ENCODE assay signal across 9 cellular contexts in the genomic region with DNA sequence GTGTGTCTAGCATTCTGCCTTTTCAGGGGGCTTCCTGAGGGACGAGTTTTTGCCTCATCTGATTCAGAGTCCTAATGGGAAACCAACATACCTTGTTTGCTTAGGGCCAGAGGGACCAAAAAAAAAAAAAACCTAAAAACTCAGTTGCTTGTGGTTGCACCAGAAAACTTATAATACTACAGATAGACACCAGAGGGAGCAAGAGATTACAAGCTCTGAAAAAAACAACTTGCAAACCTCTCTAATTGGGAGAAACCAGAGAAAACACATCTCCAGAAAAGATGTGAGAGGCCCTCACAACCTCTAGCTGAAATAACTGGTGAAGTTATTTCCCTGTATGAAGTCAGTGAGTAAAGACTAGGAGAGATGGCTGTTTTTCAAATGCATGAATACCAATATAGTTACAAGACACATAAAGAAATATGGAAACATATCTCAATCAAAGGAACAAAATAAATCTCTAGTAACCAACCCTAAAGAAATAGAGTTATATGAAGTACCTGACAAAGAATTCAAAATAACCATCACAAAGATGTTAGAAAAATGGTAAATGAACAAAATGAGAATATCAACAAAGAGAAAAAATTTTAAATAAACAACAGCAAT.
DNase-seq lines count a peak whose midpoint lies in the region; ATAC-seq and TF ChIP-seq lines count a peak whose summit lies in the region.
"Had no signal": no experiment of that assay in that cellular context is flagged by ENCODE, and none has a peak within 500 bp of the region (broad histone marks: within the 10 kb centered on the region; RNA-seq: fewer than 3 reads in every experiment).

No MANE protein-coding gene starts in this region.

- H3K27me3 ChIP-seq in brain microvascular endothelial cell (replicated peaks) = no peaks in the 10 kb centered on the region
- H3K27me3 ChIP-seq: BLaER1 had no signal

- no peaks in the 10 kb centered on the region for H3K36me3 ChIP-seq in brain microvascular endothelial cell (replicated peaks)
- H3K36me3 ChIP-seq in mucosa of descending colon (ENCODE audit: low read depth) = no peaks in the 10 kb centered on the region
- H3K36me3 ChIP-seq: BLaER1 had no signal

- ATAC-seq in mucosa of descending colon (peak; percentile 38), HG03097 (IDR thresholded peaks at IDR 0.05; ENCODE audit: low FRiP score, unreplicated experiment) (no peak)

- no peaks in the 10 kb centered on the region for H3K9me3 ChIP-seq in mucosa of descending colon

- TF ChIP-seq CTCF in brain microvascular endothelial cell (IDR thresholded peaks at IDR 0.05; ENCODE audit: low read depth, low read length, missing control alignments) (peak; percentile 55), mucosa of descending colon (IDR thresholded peaks at IDR 0.05) (no peak)

- DNase-seq in NCI-H1092 treated with DMSO at 0.1 percent for 48 hours (lab: John Stamatoyannopoulos, UW) (peak; percentile 20), NCI-H1092 (lab: John Stamatoyannopoulos, UW) (no peak), NCI-H2171 treated with DMSO at 0.1 percent for 48 hours (lab: John Stamatoyannopoulos, UW) (peak; percentile 74), brain microvascular endothelial cell (peak; percentile 16), mucosa of descending colon (no peak)
- DNase-seq in activated naive CD4-positive, alpha-beta T cell treated with Interleukin-2 at 50 U/mL for 16 hours = no peak
- DNase-seq in NK-92 treated with Interleukin-12 subunit alpha and Interleukin-12 subunit beta, amount 100 ng/mL, for 24 hours (lab: John Stamatoyannopoulos, UW) = no peak

- intact Hi-C loops in mucosa of descending colon (cut with DNase I, micrococcal nuclease) = loop anchor here in 1 of 2 donors (5.0 kb wide), 1 partner anchor 189 kb away; no protein-coding TSS in a partner anchor

- H3K4me1 ChIP-seq in mucosa of descending colon (ENCODE audit: low read depth) = no peaks in the 10 kb centered on the region
- H3K4me1 ChIP-seq: BLaER1 had no signal

- no peak overlapping the region for H3K27ac ChIP-seq in brain microvascular endothelial cell
- H3K27ac ChIP-seq: BLaER1 had no signal

- no peak overlapping the region for H3K4me3 ChIP-seq in brain microvascular endothelial cell (ENCODE audit: low read depth, low read length)
- no peak overlapping the region for H3K4me3 ChIP-seq in mucosa of descending colon
- H3K4me3 ChIP-seq: BLaER1 had no signal

- in situ Hi-C loops in brain microvascular endothelial cell (cut with HindIII; ENCODE audit: low pct_ligation_motif_present, low sequenced_read_pairs) = no loop called here

Comparison
In these comparisons a context has a peak if more than half of its experiments do, and no peak if none do; other contexts are left out.
1. DNase-seq: peak in NCI-H1092 treated with DMSO at 0.1 percent for 48 hours (single experiment), NCI-H2171 treated with DMSO at 0.1 percent for 48 hours (single experiment) and brain microvascular endothelial cell (single experiment); none in NCI-H1092 (single experiment), mucosa of descending colon (0 of 3), activated naive CD4-positive, alpha-beta T cell treated with Interleukin-2 at 50 U/mL for 16 hours (single experiment) and NK-92 treated with Interleukin-12 subunit alpha and Interleukin-12 subunit beta, amount 100 ng/mL, for 24 hours (single experiment).